Comparison of ENCODE assay signal across 1 cellular context in the genomic region with DNA sequence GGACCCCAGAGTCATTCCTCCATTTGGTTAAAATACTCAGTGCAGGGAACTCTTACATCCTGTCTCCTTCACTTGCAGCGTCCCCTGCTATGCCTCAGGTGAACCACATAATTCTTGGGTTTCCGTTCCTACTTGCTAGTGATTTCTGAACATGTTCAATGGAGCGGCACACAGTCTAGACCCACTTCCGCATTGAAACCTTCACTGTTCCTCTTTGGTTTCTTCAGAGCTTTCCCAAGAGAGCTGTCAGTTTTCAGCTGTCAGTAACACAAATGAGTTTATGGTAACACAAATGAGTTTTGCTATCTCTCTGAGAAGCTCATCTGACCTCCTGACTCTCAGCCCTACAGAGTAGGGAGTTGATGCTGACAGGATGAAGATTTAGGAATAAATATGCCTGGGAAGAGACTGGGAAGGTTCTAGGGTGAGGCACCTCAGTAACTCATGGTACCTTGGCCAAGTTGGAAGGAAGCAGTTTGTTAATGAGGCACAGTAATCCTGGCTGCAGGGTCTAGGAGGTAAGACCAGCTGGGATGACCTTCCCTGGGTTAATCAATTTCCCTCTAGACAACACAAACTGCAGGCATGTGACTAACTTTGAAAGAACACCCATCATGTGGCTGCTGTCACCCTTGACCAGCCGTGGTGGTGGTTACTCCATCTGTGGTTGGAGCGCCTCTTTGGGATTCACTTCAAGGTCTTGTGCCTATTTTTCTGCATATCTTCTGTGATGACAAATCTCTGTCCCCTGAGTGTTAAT.
TF ChIP-seq lines count a peak whose summit lies in the region.

No MANE protein-coding gene starts in this region.

TF ChIP-seq in SK-N-SH, 30 proteins besides CTCF, POLR2A, EP300 and RAD21:
- no peak for TF ChIP-seq NRF1 (IDR thresholded peaks at IDR 0.05; ENCODE audit: low read depth, low read length)
- TF ChIP-seq, protein P1, sequence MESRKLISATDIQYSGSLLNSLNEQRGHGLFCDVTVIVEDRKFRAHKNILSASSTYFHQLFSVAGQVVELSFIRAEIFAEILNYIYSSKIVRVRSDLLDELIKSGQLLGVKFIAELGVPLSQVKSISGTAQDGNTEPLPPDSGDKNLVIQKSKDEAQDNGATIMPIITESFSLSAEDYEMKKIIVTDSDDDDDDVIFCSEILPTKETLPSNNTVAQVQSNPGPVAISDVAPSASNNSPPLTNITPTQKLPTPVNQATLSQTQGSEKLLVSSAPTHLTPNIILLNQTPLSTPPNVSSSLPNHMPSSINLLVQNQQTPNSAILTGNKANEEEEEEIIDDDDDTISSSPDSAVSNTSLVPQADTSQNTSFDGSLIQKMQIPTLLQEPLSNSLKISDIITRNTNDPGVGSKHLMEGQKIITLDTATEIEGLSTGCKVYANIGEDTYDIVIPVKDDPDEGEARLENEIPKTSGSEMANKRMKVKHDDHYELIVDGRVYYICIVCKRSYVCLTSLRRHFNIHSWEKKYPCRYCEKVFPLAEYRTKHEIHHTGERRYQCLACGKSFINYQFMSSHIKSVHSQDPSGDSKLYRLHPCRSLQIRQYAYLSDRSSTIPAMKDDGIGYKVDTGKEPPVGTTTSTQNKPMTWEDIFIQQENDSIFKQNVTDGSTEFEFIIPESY (IDR thresholded peaks at IDR 0.05; ENCODE audit: borderline replicate concordance, low read depth), result no peak
- TF ChIP-seq MEF2A (IDR thresholded peaks at IDR 0.05; ENCODE audit: borderline replicate concordance, low read depth), result no peak
- no peak for TF ChIP-seq GATA2 (CRISPR knock-in tag; IDR thresholded peaks at IDR 0.05)
- TF ChIP-seq RCOR1 (IDR thresholded peaks at IDR 0.05; ENCODE audit: low read length), result no peak
- TF ChIP-seq, protein P2, sequence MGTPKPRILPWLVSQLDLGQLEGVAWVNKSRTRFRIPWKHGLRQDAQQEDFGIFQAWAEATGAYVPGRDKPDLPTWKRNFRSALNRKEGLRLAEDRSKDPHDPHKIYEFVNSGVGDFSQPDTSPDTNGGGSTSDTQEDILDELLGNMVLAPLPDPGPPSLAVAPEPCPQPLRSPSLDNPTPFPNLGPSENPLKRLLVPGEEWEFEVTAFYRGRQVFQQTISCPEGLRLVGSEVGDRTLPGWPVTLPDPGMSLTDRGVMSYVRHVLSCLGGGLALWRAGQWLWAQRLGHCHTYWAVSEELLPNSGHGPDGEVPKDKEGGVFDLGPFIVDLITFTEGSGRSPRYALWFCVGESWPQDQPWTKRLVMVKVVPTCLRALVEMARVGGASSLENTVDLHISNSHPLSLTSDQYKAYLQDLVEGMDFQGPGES (IDR thresholded peaks at IDR 0.05; ENCODE audit: low read depth, low read length), result no peak
- TF ChIP-seq, protein P3, sequence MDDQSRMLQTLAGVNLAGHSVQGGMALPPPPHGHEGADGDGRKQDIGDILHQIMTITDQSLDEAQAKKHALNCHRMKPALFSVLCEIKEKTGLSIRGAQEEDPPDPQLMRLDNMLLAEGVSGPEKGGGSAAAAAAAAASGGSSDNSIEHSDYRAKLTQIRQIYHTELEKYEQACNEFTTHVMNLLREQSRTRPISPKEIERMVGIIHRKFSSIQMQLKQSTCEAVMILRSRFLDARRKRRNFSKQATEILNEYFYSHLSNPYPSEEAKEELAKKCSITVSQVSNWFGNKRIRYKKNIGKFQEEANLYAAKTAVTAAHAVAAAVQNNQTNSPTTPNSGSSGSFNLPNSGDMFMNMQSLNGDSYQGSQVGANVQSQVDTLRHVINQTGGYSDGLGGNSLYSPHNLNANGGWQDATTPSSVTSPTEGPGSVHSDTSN (IDR thresholded peaks at IDR 0.05), result no peak
- no peak for TF ChIP-seq SIN3A (IDR thresholded peaks at IDR 0.05; ENCODE audit: borderline replicate concordance, low read depth, low read length)
- TF ChIP-seq POLR2AphosphoS5 (IDR thresholded peaks at IDR 0.05; ENCODE audit: low read depth, low read length), result no peak
- TF ChIP-seq, protein P4, sequence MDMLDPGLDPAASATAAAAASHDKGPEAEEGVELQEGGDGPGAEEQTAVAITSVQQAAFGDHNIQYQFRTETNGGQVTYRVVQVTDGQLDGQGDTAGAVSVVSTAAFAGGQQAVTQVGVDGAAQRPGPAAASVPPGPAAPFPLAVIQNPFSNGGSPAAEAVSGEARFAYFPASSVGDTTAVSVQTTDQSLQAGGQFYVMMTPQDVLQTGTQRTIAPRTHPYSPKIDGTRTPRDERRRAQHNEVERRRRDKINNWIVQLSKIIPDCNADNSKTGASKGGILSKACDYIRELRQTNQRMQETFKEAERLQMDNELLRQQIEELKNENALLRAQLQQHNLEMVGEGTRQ (IDR thresholded peaks at IDR 0.05; ENCODE audit: borderline replicate concordance, low read depth, low read length), result no peak
